ENCODE assay signal across 8 cellular contexts in genomic region chr16:30399435-30400186, GRCh38. TPM values are rescaled to one million over a fixed set of nuclear protein-coding genes. Genes with fewer than 3 reads are reported as not detected.
A peak's percentile ranks its signal among the peaks of the same experiment; 100 is the strongest.
DNase-seq lines count a peak whose midpoint lies in the region; ATAC-seq and TF ChIP-seq lines count a peak whose summit lies in the region.

No MANE protein-coding gene starts in this region.

- H3K9me3 ChIP-seq in BE2C (no peaks in the 10 kb centered on the region), colonic mucosa (no peaks in the 10 kb centered on the region)

- peaks cover 0 to 7% of the 10 kb centered on the region in 2 donors for H3K27me3 Mint-ChIP-seq in natural killer cell (ENCODE audit: low read depth in 2 of 2)

- H3K27me3 ChIP-seq in BE2C (no peaks in the 10 kb centered on the region), colonic mucosa (no peaks in the 10 kb centered on the region)

- H3K36me3 ChIP-seq in BE2C, result peaks cover 25% of the 10 kb centered on the region
- H3K36me3 ChIP-seq in colonic mucosa, result no peaks in the 10 kb centered on the region

- H3K27ac ChIP-seq in colonic mucosa, result peak overlapping the region; percentile 80

- H3K9me3 Mint-ChIP-seq in natural killer cell, result no peaks in the 10 kb centered on the region

- H3K4me1 Mint-ChIP-seq in natural killer cell, result peaks cover 29 to 60% of the 10 kb centered on the region in 2 donors

- H3K4me1 ChIP-seq in BE2C (peaks cover 8% of the 10 kb centered on the region), colonic mucosa (peaks cover 14% of the 10 kb centered on the region)

- peak overlapping the region; percentile 63 to 76 for H3K9ac ChIP-seq in colonic mucosa (ENCODE audit: low read depth in 2 of 2, low read length in 2 of 2)

- TF ChIP-seq CTCF in BE2C (IDR thresholded peaks at IDR 0.05; ENCODE audit: low read depth, low read length) (no peak), colonic mucosa (IDR thresholded peaks at IDR 0.05) (no peak), natural killer cell (IDR thresholded peaks at IDR 0.05) (no peak)

- peak overlapping the region; percentile 67 to 88 for H3K27ac Mint-ChIP-seq in natural killer cell

- H3K4me3 ChIP-seq in BE2C (ENCODE audit: low read depth, low read length) (peak overlapping the region; percentile 77), colonic mucosa (peak overlapping the region; percentile 69)

- no peaks in the 10 kb centered on the region for H3K36me3 Mint-ChIP-seq in natural killer cell

- no peak for ATAC-seq in natural killer cell
- no peak for ATAC-seq in GM19351 (IDR thresholded peaks at IDR 0.05; ENCODE audit: unreplicated experiment)
- ATAC-seq in HG02610 (IDR thresholded peaks at IDR 0.05; ENCODE audit: unreplicated experiment), result no peak

- DNase-seq in BE2C, result peak; percentile 27
- peak; percentile 32 for DNase-seq in LHCN-M2 (ENCODE audit: low read depth)
- DNase-seq in colonic mucosa, result no peak
- no peak for DNase-seq in natural killer cell
- no peak for DNase-seq in inferior parietal cortex (ENCODE audit: extremely low spot score)
- DNase-seq in NCI-H774 (lab: John Stamatoyannopoulos, UW), result no peak

- intact Hi-C loops in colonic mucosa (cut with DNase I) (no loop called here), natural killer cell (cut with micrococcal nuclease) (loop anchor here (10.0 kb wide), 1 partner anchor 335 kb away; the partner anchor contains the start of gene ALDOA)

- H3K4me3 Mint-ChIP-seq in natural killer cell, result peak overlapping the region; percentile 89

RNA-seq across cellular contexts. Expression of gene ZNF48, which starts 4.4 kb away (rescaled TPM):
- 66.7 TPM for polyA plus RNA-seq in BE2C (2012; ENCODE audit: insufficient read depth, insufficient read length, low read depth)
- total RNA-seq in LHCN-M2 (2014; rRNA removed) (8.8 and 10.3 TPM in 2 replicates), colonic mucosa (1 to 10 TPM; 6.5 to 6.8 TPM), natural killer cell (1 to 10 TPM; 5.5 to 7.4 (median 7.1) TPM)
- polyA plus RNA-seq in LHCN-M2 (2012), result 5.5 TPM

RNA-seq across cellular contexts. Expression of gene ZNF771, which starts 7.8 kb away (rescaled TPM):
- 15.6 TPM for polyA plus RNA-seq in BE2C (2012; ENCODE audit: insufficient read depth, insufficient read length, low read depth)
- 19.7 and 19.9 TPM in 2 replicates for total RNA-seq in LHCN-M2 (2014; rRNA removed)
- polyA plus RNA-seq in LHCN-M2 (2012), result 8.5 TPM
- total RNA-seq in colonic mucosa, result 1 to 10 TPM; 3.5 to 6.5 TPM
- total RNA-seq in natural killer cell, result 1 to 10 TPM in 2 of 3 donors, under 1 TPM in 1; 0.70 to 1.4 (median 1.4) TPM

RNA-seq across cellular contexts. Expression of gene SEPTIN1, which starts 17.2 kb away (rescaled TPM):
- polyA plus RNA-seq in BE2C (2012; ENCODE audit: insufficient read depth, insufficient read length, low read depth), result 2.3 TPM
- total RNA-seq in LHCN-M2 (2014; rRNA removed), result 0.17 TPM in 1 of 2 replicates, not detected in the other
- 3.0 TPM for polyA plus RNA-seq in LHCN-M2 (2012)
- total RNA-seq in colonic mucosa, result 1 to 10 TPM; 4.3 to 4.5 TPM
- 100 to 1,000 TPM; 196 to 210 (median 205) TPM for total RNA-seq in natural killer cell

RNA-seq across cellular contexts. Expression of gene MYL11, which starts 25.0 kb away (rescaled TPM):
- 2.4 TPM for polyA plus RNA-seq in BE2C (2012; ENCODE audit: insufficient read depth, insufficient read length, low read depth)
- 7.2 TPM in 1 of 2 replicates, not detected in the other for total RNA-seq in LHCN-M2 (2014; rRNA removed)
- 4.3 TPM for polyA plus RNA-seq in LHCN-M2 (2012)
- 1 to 10 TPM; 1.1 to 2.2 TPM for total RNA-seq in colonic mucosa
- 1 to 10 TPM; 2.9 to 8.0 (median 7.2) TPM for total RNA-seq in natural killer cell

RNA-seq across cellular contexts. Expression of gene TBC1D10B, which starts 29.3 kb away (rescaled TPM):
- polyA plus RNA-seq in BE2C (2012; ENCODE audit: insufficient read depth, insufficient read length, low read depth), result 96.8 TPM
- 41.8 and 43.9 TPM in 2 replicates for total RNA-seq in LHCN-M2 (2014; rRNA removed)
- polyA plus RNA-seq in LHCN-M2 (2012), result 32.6 TPM
- 10 to 100 TPM; 45.0 to 62.3 TPM for total RNA-seq in colonic mucosa
- 10 to 100 TPM; 43.0 to 55.3 (median 50.2) TPM for total RNA-seq in natural killer cell

Comparison
In these comparisons a context has a peak if more than half of its experiments do, and no peak if none do; other contexts are left out.
1. DNase-seq: peak in BE2C (single experiment) and LHCN-M2 (single experiment); none in colonic mucosa (single experiment), natural killer cell (single experiment), inferior parietal cortex (single experiment) and NCI-H774 (single experiment).
2. RNA of gene SEPTIN1, which starts 17.2 kb away (total RNA-seq): 196 to 210 TPM in natural killer cell; 4.3 to 4.5 TPM in colonic mucosa and 0.17 TPM in LHCN-M2; every median in the first group is over 10 times any median in the second.